Comparison of ENCODE assay signal across 8 cellular contexts in the genomic region with DNA sequence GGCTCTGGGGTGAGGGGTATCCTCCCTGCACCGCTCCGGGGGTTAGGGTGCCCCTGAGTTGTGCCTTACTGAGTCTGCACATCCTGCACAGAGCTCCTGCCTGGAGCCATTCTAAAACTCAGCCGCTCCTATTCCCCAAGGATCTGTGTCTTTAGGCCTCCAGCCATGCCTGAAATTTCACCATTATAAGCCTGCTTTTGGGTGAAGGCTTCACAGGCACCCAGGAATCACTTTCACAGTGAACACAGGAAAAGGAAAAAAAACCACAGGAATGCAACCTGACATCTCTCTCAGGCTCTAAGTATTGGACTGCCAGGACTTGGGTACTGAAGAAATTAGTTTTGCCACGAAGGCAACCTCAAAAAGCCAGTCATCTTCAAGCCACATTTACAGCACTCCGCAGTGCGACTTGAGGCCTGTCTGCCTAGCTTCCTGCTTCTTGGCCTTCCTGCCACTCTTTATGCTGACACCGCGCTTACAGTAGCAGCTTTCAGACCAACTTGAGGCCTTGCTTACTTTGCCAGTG. TPM values are rescaled to one million over a fixed set of nuclear protein-coding genes. Genes with fewer than 3 reads are reported as not detected.
A peak's percentile ranks its signal among the peaks of the same experiment; 100 is the strongest.
DNase-seq lines count a peak whose midpoint lies in the region; ATAC-seq and TF ChIP-seq lines count a peak whose summit lies in the region.

No MANE protein-coding gene starts in this region.

- peak overlapping the region; percentile 95 for H3K27ac Mint-ChIP-seq in activated T-helper 1 cell treated with anti-CD3 and anti-CD28 coated beads, Interleukin-12 subunit alpha, Interleukin-12 subunit beta, Interleukin-2, Interleukin-4 antibody, amounts not matched to agents 30 ng/mL and 10 ng/mL and 1 ng/mL, durations not matched to agents 14 hours and 24 hours and 36 hours

- peaks cover 7% of the 10 kb centered on the region for H3K9me3 Mint-ChIP-seq in activated T-helper 1 cell treated with anti-CD3 and anti-CD28 coated beads, Interleukin-12 subunit alpha, Interleukin-12 subunit beta, Interleukin-2, Interleukin-4 antibody, amounts not matched to agents 30 ng/mL and 10 ng/mL and 1 ng/mL, durations not matched to agents 14 hours and 24 hours and 36 hours

- no peaks in the 10 kb centered on the region for H3K27me3 ChIP-seq in heart left ventricle

- peaks cover 0 to 35% (median 10%) of the 10 kb centered on the region in 12 donors for H3K4me1 ChIP-seq in heart left ventricle

- H3K4me1 Mint-ChIP-seq in activated T-helper 1 cell treated with anti-CD3 and anti-CD28 coated beads, Interleukin-12 subunit alpha, Interleukin-12 subunit beta, Interleukin-2, Interleukin-4 antibody, amounts not matched to agents 30 ng/mL and 10 ng/mL and 1 ng/mL, durations not matched to agents 14 hours and 24 hours and 36 hours (ENCODE audit: low read depth) = peaks cover 66% of the 10 kb centered on the region

- 50 to 59% (median 57%) methylated on average over 8 of the region's 8 CpGs for WGBS in heart left ventricle, 4 donors

- intact Hi-C loops in activated T-helper 1 cell treated with anti-CD3 and anti-CD28 coated beads, Interleukin-12 subunit alpha, Interleukin-12 subunit beta, Interleukin-2, Interleukin-4 antibody, amounts not matched to agents 30 ng/mL and 10 ng/mL and 1 ng/mL, durations not matched to agents 14 hours and 24 hours and 36 hours (cut with micrococcal nuclease) = loop anchor here (1.0 kb wide), 2 partner anchors 23 to 31 kb away; a partner anchor contains a TSS
- intact Hi-C loops in heart left ventricle (cut with DNase I) = no loop called here

- ATAC-seq in GM21367 (IDR thresholded peaks at IDR 0.05; ENCODE audit: unreplicated experiment) = peak; percentile 68
- peak; percentile 63 to 85 (median 76) for ATAC-seq in heart left ventricle
- no peak for ATAC-seq in GM21528 (IDR thresholded peaks at IDR 0.05; ENCODE audit: low FRiP score, unreplicated experiment)

- H3K36me3 ChIP-seq in heart left ventricle = peaks cover 0 to 13% (median 0%) of the 10 kb centered on the region in 9 donors

- peak overlapping the region in 10 of 12 donors; percentile 32 to 74 (median 50) for H3K27ac ChIP-seq in heart left ventricle

- H3K9me3 ChIP-seq in heart left ventricle = no peaks in the 10 kb centered on the region

- peak; percentile 15 for DNase-seq in LoVo (ENCODE audit: low spot score)
- peak; percentile 63 for DNase-seq in activated T-helper 1 cell treated with anti-CD3 and anti-CD28 coated beads, Interleukin-12 subunit alpha, Interleukin-12 subunit beta, Interleukin-2, Interleukin-4 antibody, amounts not matched to agents 30 ng/mL and 10 ng/mL and 1 ng/mL, durations not matched to agents 14 hours and 24 hours and 36 hours (ENCODE audit: low spot score)
- peak in 3 of 5 donors; percentile 26 to 53 (median 48) for DNase-seq in heart left ventricle
- peak; percentile 29 for DNase-seq in stimulated activated CD4-positive, alpha-beta T cell treated with anti-CD3 and anti-CD28 coated beads, Interleukin-4, amount 100 ng/mL, for 1 hour
- DNase-seq in G401 (ENCODE audit: low spot score) = no peak
- DNase-seq in NCI-H187 (lab: John Stamatoyannopoulos, UW) = no peak

- TF ChIP-seq POLR2A in heart left ventricle (IDR thresholded peaks at IDR 0.05) = no peak

- in situ Hi-C loops in G401 (cut with HindIII; ENCODE audit: low sequenced_read_pairs) = no loop called here

- H3K4me3 ChIP-seq in heart left ventricle = no peak overlapping the region

- peak overlapping the region; percentile 59 for H3K4me3 Mint-ChIP-seq in activated T-helper 1 cell treated with anti-CD3 and anti-CD28 coated beads, Interleukin-12 subunit alpha, Interleukin-12 subunit beta, Interleukin-2, Interleukin-4 antibody, amounts not matched to agents 30 ng/mL and 10 ng/mL and 1 ng/mL, durations not matched to agents 14 hours and 24 hours and 36 hours

- no peak for TF ChIP-seq CTCF in heart left ventricle (IDR thresholded peaks at IDR 0.05)

- H3K27me3 Mint-ChIP-seq in activated T-helper 1 cell treated with anti-CD3 and anti-CD28 coated beads, Interleukin-12 subunit alpha, Interleukin-12 subunit beta, Interleukin-2, Interleukin-4 antibody, amounts not matched to agents 30 ng/mL and 10 ng/mL and 1 ng/mL, durations not matched to agents 14 hours and 24 hours and 36 hours (ENCODE audit: insufficient read depth) = no peaks in the 10 kb centered on the region

- peaks cover 38% of the 10 kb centered on the region for H3K36me3 Mint-ChIP-seq in activated T-helper 1 cell treated with anti-CD3 and anti-CD28 coated beads, Interleukin-12 subunit alpha, Interleukin-12 subunit beta, Interleukin-2, Interleukin-4 antibody, amounts not matched to agents 30 ng/mL and 10 ng/mL and 1 ng/mL, durations not matched to agents 14 hours and 24 hours and 36 hours (ENCODE audit: low read depth)

RNA-seq across cellular contexts. Expression of a gene that starts 30.9 kb away (rescaled TPM):
- 51.1 and 55.6 TPM in 2 replicates for total RNA-seq in activated T-helper 1 cell treated with anti-CD3 and anti-CD28 coated beads, Interleukin-12 subunit alpha, Interleukin-12 subunit beta, Interleukin-2, Interleukin-4 antibody, amounts not matched to agents 30 ng/mL and 10 ng/mL and 1 ng/mL, durations not matched to agents 14 hours and 24 hours and 36 hours
- total RNA-seq in heart left ventricle = 10 to 100 TPM; 10.6 to 20.7 (median 14.6) TPM
- polyA plus RNA-seq in heart left ventricle = 10 to 100 TPM in 1 of 2 donors, 1 to 10 TPM in 1; 2.7 to 12.3 TPM
- total RNA-seq in G401 (2014; rRNA removed; shearing (Covaris generic)) = 47.8 and 61.1 TPM in 2 replicates

Comparison
In these comparisons a context has a peak if more than half of its experiments do, and no peak if none do; other contexts are left out.
1. DNase-seq: peak in LoVo (single experiment), activated T-helper 1 cell treated with anti-CD3 and anti-CD28 coated beads, Interleukin-12 subunit alpha, Interleukin-12 subunit beta, Interleukin-2, Interleukin-4 antibody, amounts not matched to agents 30 ng/mL and 10 ng/mL and 1 ng/mL, durations not matched to agents 14 hours and 24 hours and 36 hours (single experiment), heart left ventricle (3 of 5) and stimulated activated CD4-positive, alpha-beta T cell treated with anti-CD3 and anti-CD28 coated beads, Interleukin-4, amount 100 ng/mL, for 1 hour (single experiment); none in G401 (single experiment) and NCI-H187 (0 of 2).